8 cellular contexts compared by ENCODE assay signal in genomic region chr16:57244463-57244766, GRCh38.
DNase-seq lines count a peak whose midpoint lies in the region; ATAC-seq and TF ChIP-seq lines count a peak whose summit lies in the region.

No MANE protein-coding gene starts in this region.

- ATAC-seq in GM18868 (IDR thresholded peaks at IDR 0.05; ENCODE audit: unreplicated experiment) (peak; percentile 30), HG03060 (IDR thresholded peaks at IDR 0.05; ENCODE audit: low read depth, unreplicated experiment) (peak; percentile 3), memory B cell (ENCODE audit: low read depth) (peak; percentile 47), HG03378 (IDR thresholded peaks at IDR 0.05; ENCODE audit: unreplicated experiment) (no peak)

- peak overlapping the region; percentile 78 for H3K4me3 ChIP-seq in astrocyte of the cerebellum (ENCODE audit: low read depth, low read length)

- no peaks in the 10 kb centered on the region for H3K27me3 Mint-ChIP-seq in memory B cell

- DNase-seq in astrocyte of the cerebellum (ENCODE audit: low read depth) (no peak), memory B cell (ENCODE audit: low spot score in 2 of 2) (no peak), SHP77 treated with DMSO at 0.1 percent for 48 hours (lab: John Stamatoyannopoulos, UW) (no peak), activated gamma-delta T cell treated with Interleukin-2 at 50 U/mL for 16 hours (no peak), DMS153 treated with DMSO at 0.1 percent for 48 hours (lab: John Stamatoyannopoulos, UW; ENCODE audit: unreplicated experiment) (no peak)

- TF ChIP-seq CTCF in astrocyte of the cerebellum (IDR thresholded peaks at IDR 0.05; ENCODE audit: low read depth, low read length, missing control alignments): no peak

- peaks cover 24% of the 10 kb centered on the region for H3K4me1 Mint-ChIP-seq in memory B cell

- H3K36me3 Mint-ChIP-seq in memory B cell: peaks cover 6% of the 10 kb centered on the region

- in situ Hi-C loops in astrocyte of the cerebellum (cut with HindIII; ENCODE audit: low sequenced_read_pairs): no loop called here

- peak overlapping the region; percentile 90 for H3K4me3 Mint-ChIP-seq in memory B cell

- H3K9me3 Mint-ChIP-seq in memory B cell: no peaks in the 10 kb centered on the region

- H3K27ac Mint-ChIP-seq in memory B cell: peak overlapping the region; percentile 90
